ENCODE assay signal across 8 cellular contexts in the genomic region with DNA sequence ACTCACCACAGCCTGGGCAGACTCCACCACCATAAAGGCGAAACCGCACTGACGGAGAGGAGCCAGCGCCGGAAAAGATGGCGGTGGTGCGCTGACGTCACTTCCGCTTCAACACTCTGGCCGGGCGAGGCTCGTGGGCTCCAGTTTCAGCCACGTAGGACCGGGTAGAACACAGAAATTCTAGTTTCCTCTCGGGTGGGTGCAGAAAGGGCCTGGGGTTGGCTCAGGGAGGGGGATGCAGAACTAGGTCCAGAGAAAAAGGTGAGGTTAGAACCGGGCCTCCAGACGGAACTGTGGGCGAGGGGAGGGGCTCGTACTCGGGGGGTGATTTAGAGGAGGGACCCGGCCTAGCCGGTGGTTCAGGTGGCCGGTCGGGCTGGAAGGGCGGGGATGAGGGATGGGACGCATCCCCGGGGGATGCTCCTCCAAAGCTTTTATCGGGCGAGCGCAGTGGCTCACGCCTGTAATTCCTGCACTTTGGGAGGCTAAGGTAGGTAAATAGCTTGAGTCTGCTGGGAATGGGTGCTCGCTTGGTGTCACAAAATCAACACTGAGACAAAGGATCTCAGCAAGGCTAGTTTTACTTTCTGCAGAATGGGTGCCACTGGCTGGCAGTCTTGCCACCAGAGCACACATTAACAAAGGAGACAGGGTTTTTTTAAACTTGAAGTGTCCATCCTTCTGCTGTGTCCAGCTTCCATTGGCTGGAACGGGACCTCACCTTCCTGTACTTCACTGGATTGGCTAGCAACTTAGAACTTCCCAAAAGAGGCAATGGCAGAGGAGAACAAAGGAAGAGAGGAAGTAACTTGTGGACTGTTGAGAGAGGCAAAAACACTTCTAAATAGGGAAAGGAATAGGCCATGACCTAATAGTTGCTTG. TPM values are rescaled to one million over a fixed set of nuclear protein-coding genes. Genes with fewer than 3 reads are reported as not detected.
DNase-seq lines count a peak whose midpoint lies in the region; ATAC-seq and TF ChIP-seq lines count a peak whose summit lies in the region.

TSS of gene ZNF561 (minus strand) at position 77 of the 882 bp plus-strand sequence. CDS start 1,776 bp downstream, outside the sequence.

- no peaks in the 10 kb centered on the region for H3K36me3 ChIP-seq in MM.1S (replicated peaks; ENCODE audit: insufficient read depth, low read length)
- H3K36me3 ChIP-seq in neural progenitor cell: peaks cover 6% of the 10 kb centered on the region
- H3K36me3 ChIP-seq in stomach smooth muscle (ENCODE audit: control insufficient read depth in 2 of 2, insufficient read depth in 2 of 2, low read length in 2 of 2): peaks cover 12 to 18% of the 10 kb centered on the region in 2 donors

- H3K79me2 ChIP-seq in MM.1S (ENCODE audit: low read length) (0 out of 2 replicates have a peak, but pooled peaks cover 3% of the 10 kb centered on the region), neural progenitor cell (ENCODE audit: low read depth) (peaks cover 40% of the 10 kb centered on the region)

- H3K9me3 Mint-ChIP-seq in neural progenitor cell: no peaks in the 10 kb centered on the region

- H3K27ac ChIP-seq in MM.1S (ENCODE audit: low read length): peak within 1 kb of the TSS; percentile 70; the same call in 1 of the 2 replicates
- H3K27ac ChIP-seq in foreskin keratinocyte: peak within 1 kb of the TSS; percentile 90
- H3K27ac ChIP-seq in neural progenitor cell: peak within 1 kb of the TSS; percentile 98
- H3K27ac ChIP-seq in stomach smooth muscle (ENCODE audit: low read length): peak within 1 kb of the TSS; percentile 94

- peaks cover 20% of the 10 kb centered on the region for H3K36me3 Mint-ChIP-seq in neural progenitor cell

- H3K9me2 ChIP-seq in MM.1S (replicated peaks; ENCODE audit: insufficient read depth, low read length): no peaks in the 10 kb centered on the region

- peaks cover 11% of the 10 kb centered on the region for H3K27me3 Mint-ChIP-seq in neural progenitor cell (ENCODE audit: insufficient read depth, low read depth)

- H3K27me3 ChIP-seq in MM.1S (replicated peaks; ENCODE audit: insufficient read depth, low read length) (no peaks in the 10 kb centered on the region), foreskin keratinocyte (no peaks in the 10 kb centered on the region), neural progenitor cell (no peaks in the 10 kb centered on the region), stomach smooth muscle (ENCODE audit: control insufficient read depth in 1 of 2, insufficient read depth in 2 of 2, low read length in 2 of 2) (no peaks in the 10 kb centered on the region)

- H3K27ac Mint-ChIP-seq in neural progenitor cell: peak within 1 kb of the TSS; percentile 100

- peaks cover 30% of the 10 kb centered on the region for H3K4me1 Mint-ChIP-seq in neural progenitor cell

- H2AFZ ChIP-seq in MM.1S (ENCODE audit: low read length) (peak within 1 kb of the TSS; percentile 92), neural progenitor cell (replicated peaks) (peak within 1 kb of the TSS; percentile 95)

- no peak for TF ChIP-seq CTCF in MM.1S (IDR thresholded peaks at IDR 0.05; ENCODE audit: low read length)
- no peak for TF ChIP-seq CTCF in foreskin keratinocyte (conservative IDR thresholded peaks at IDR 0.05)
- TF ChIP-seq CTCF in neural progenitor cell (IDR thresholded peaks at IDR 0.05): no peak

- H3K4me1 ChIP-seq in MM.1S (ENCODE audit: low read length) (0 out of 2 replicates have a peak, but pooled peaks cover 6% of the 10 kb centered on the region), foreskin keratinocyte (peaks cover 12% of the 10 kb centered on the region), neural progenitor cell (peaks cover 14% of the 10 kb centered on the region), stomach smooth muscle (ENCODE audit: control insufficient read depth, insufficient read depth, low read length) (peaks cover 20% of the 10 kb centered on the region)

- H3F3A ChIP-seq in MM.1S (ENCODE audit: insufficient read depth, low read length) (no peaks in the 10 kb centered on the region), neural progenitor cell (ENCODE audit: low read depth) (peaks cover 12% of the 10 kb centered on the region)

- H3K4me3 ChIP-seq in MM.1S (ENCODE audit: low read length): peak within 1 kb of the TSS; percentile 75
- H3K4me3 ChIP-seq in neural progenitor cell: peak within 1 kb of the TSS; percentile 88
- peak within 1 kb of the TSS; percentile 83 to 100 for H3K4me3 ChIP-seq in stomach smooth muscle (ENCODE audit: low read length in 2 of 2)

- H4K20me1 ChIP-seq in MM.1S (ENCODE audit: insufficient read depth, low read length) (no peaks in the 10 kb centered on the region), neural progenitor cell (ENCODE audit: low read depth) (no peaks in the 10 kb centered on the region)

- peak within 1 kb of the TSS; percentile 82 for H3K9ac ChIP-seq in MM.1S (ENCODE audit: low read length)
- peak within 1 kb of the TSS; percentile 96 for H3K9ac ChIP-seq in neural progenitor cell
- H3K9ac ChIP-seq in stomach smooth muscle (ENCODE audit: low read length in 2 of 2): peak within 1 kb of the TSS; percentile 75 to 97

- peak; percentile 46 for DNase-seq in DMS53 treated with DMSO at 0.1 percent for 48 hours (lab: John Stamatoyannopoulos, UW; ENCODE audit: unreplicated experiment)
- DNase-seq in GOT3 (lab: John Stamatoyannopoulos, UW): peak; percentile 50
- DNase-seq in MM.1S: peak; percentile 80
- DNase-seq in SIG-M5 treated with dmso at 0.1 percent for 504 hours (lab: John Stamatoyannopoulos, UW; ENCODE audit: unreplicated experiment): peak; percentile 82
- DNase-seq in activated gamma-delta T cell treated with Interleukin-2 at 50 U/mL for 16 hours: peak; percentile 87
- peak; percentile 93 to 96 for DNase-seq in foreskin keratinocyte
- DNase-seq in neural progenitor cell (ENCODE audit: low spot score): peak; percentile 95

- ATAC-seq in foreskin keratinocyte: peak; percentile 76

- H3K9me3 ChIP-seq in MM.1S (replicated peaks; ENCODE audit: insufficient read depth, low read length): no peaks in the 10 kb centered on the region
- H3K9me3 ChIP-seq in neural progenitor cell (ENCODE audit: low read depth): no peaks in the 10 kb centered on the region
- H3K9me3 ChIP-seq in stomach smooth muscle (ENCODE audit: control insufficient read depth in 2 of 2, low read length in 2 of 2): no peaks in the 10 kb centered on the region

- peak within 1 kb of the TSS; percentile 27 for H3K4me2 ChIP-seq in MM.1S (ENCODE audit: low read depth, low read length)
- peak within 1 kb of the TSS; percentile 78 for H3K4me2 ChIP-seq in neural progenitor cell

- peak within 1 kb of the TSS; percentile 100 for H3K4me3 Mint-ChIP-seq in neural progenitor cell

RNA-seq across cellular contexts. Expression of gene ZNF561, which starts in this region (rescaled TPM):
- 42.5 and 47.8 TPM in 2 replicates for total RNA-seq in foreskin keratinocyte
- polyA plus RNA-seq in foreskin keratinocyte: 10.2 and 12.2 TPM in 2 replicates
- total RNA-seq in neural progenitor cell (ENCODE audit: low replicate concordance): 45.6 and 80.1 TPM in 2 replicates

Comparison
In these comparisons a context has a peak if more than half of its experiments do, and no peak if none do; other contexts are left out.
1. Peak in every context shown above with its lines: DNase-seq, ATAC-seq, H3K4me3 ChIP-seq and H3K27ac ChIP-seq.